Comparison of ENCODE assay signal across 13 cellular contexts in genomic region chr11:30983810-30984441, GRCh38.
"Had no signal": no experiment of that assay in that cellular context is flagged by ENCODE, and none has a peak within 500 bp of the region (broad histone marks: within the 10 kb centered on the region; RNA-seq: fewer than 3 reads in every experiment).

No MANE protein-coding gene starts in this region.

- H3K27ac ChIP-seq: cardiac muscle cell, left lung, ovary, stomach, uterus, WERI-Rb-1 had no signal

- H3K9me3 ChIP-seq: heart left ventricle, left lung, ovary, stomach, uterus had no signal

- H3K4me3 ChIP-seq: cardiac muscle cell, heart left ventricle, left lung, ovary, stomach, uterus had no signal

- H3K36me3 ChIP-seq: cardiac muscle cell, heart left ventricle, left lung, ovary, stomach, uterus, WERI-Rb-1 had no signal

- H3K27me3 ChIP-seq: cardiac muscle cell, heart left ventricle, left lung, ovary, stomach, uterus had no signal

- DNase-seq: activated CD4-positive, alpha-beta T cell treated with anti-CD3 and anti-CD28 coated beads for 4 hours; activated naive CD4-positive, alpha-beta T cell; left lung; ovary; stimulated activated CD4-positive, alpha-beta T cell treated with anti-CD3 and anti-CD28 coated beads, Interleukin-4, amount 100 ng/mL, for 4 hours; stomach; T1000; uterus; WERI-Rb-1 had no signal

- H3K9me3 Mint-ChIP-seq: activated T-helper 1 cell treated with anti-CD3 and anti-CD28 coated beads, Interleukin-12 subunit alpha, Interleukin-12 subunit beta, Interleukin-2, Interleukin-4 antibody, amounts not matched to agents 30 ng/mL and 10 ng/mL and 1 ng/mL, durations not matched to agents 14 hours and 24 hours and 36 hours; nephron had no signal

- H3K4me1 ChIP-seq: heart left ventricle, left lung, stomach, uterus had no signal

- ATAC-seq: left lung had no signal

- H3K4me3 Mint-ChIP-seq: activated T-helper 1 cell treated with anti-CD3 and anti-CD28 coated beads, Interleukin-12 subunit alpha, Interleukin-12 subunit beta, Interleukin-2, Interleukin-4 antibody, amounts not matched to agents 30 ng/mL and 10 ng/mL and 1 ng/mL, durations not matched to agents 14 hours and 24 hours and 36 hours; nephron had no signal

- H3K27ac Mint-ChIP-seq: activated T-helper 1 cell treated with anti-CD3 and anti-CD28 coated beads, Interleukin-12 subunit alpha, Interleukin-12 subunit beta, Interleukin-2, Interleukin-4 antibody, amounts not matched to agents 30 ng/mL and 10 ng/mL and 1 ng/mL, durations not matched to agents 14 hours and 24 hours and 36 hours; nephron had no signal

- H3K4me1 Mint-ChIP-seq: nephron had no signal
